In the genomic region with DNA sequence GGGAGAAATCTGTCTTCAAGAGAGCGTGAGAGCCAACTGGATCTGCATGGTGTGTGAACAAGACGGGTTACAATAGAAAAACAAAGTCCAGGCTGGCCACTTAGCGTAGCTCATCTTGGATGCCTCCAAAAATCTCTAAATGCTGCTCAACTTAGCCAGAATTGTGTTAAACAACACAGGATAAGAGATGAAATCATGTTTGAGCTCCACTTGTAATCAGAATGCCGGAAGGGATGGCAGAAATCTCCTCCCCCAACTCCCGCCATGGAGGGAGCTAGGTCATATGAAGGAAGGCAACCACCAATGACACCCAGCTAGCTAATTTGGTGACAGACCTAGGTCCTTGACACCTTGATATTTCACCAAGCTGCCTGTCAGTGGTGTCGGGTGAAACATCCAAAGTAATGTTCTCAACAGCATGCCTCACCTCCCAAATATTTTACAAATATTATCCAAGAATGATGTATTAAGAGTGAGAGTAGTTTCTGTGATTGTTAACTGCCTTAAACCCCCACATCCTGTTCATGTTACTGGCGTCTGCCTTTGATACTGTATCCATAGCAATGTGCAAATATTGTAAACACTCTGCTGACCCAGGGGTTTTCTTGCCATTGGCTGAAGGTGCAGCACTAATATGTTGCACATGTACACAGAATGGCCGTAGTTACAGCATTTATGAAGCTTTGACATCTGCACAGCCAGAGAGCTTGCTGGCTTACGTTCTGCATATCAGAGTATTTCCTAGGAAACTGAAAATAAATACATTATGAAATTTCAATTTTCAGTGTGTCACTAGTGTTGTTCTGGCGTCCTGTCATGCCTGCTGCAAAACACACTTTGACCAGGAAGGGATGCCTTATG, we compare ENCODE assay signal across 7 cellular contexts. TPM values are rescaled to one million over a fixed set of nuclear protein-coding genes. Genes with fewer than 3 reads are reported as not detected.
DNase-seq lines count a peak whose midpoint lies in the region; ATAC-seq and TF ChIP-seq lines count a peak whose summit lies in the region.

No MANE protein-coding gene starts in this region.

- peak; percentile 82 for ATAC-seq in GM19035 (IDR thresholded peaks at IDR 0.05; ENCODE audit: unreplicated experiment)
- ATAC-seq in HG03439 (IDR thresholded peaks at IDR 0.05; ENCODE audit: unreplicated experiment) = peak; percentile 82
- ATAC-seq in effector memory CD8-positive, alpha-beta T cell (replicated peaks) = peak; percentile 68

- H3K36me3 Mint-ChIP-seq in effector memory CD8-positive, alpha-beta T cell (ENCODE audit: insufficient read depth) = no peaks in the 10 kb centered on the region

- H3K4me3 ChIP-seq in retinal pigment epithelial cell (ENCODE audit: low read length) = no peak overlapping the region

- H3K9me3 Mint-ChIP-seq in effector memory CD8-positive, alpha-beta T cell = peaks cover 0 to 8% of the 10 kb centered on the region in 2 donors

- no peak overlapping the region for H3K4me3 Mint-ChIP-seq in effector memory CD8-positive, alpha-beta T cell

- no peak for TF ChIP-seq CTCF in retinal pigment epithelial cell (conservative IDR thresholded peaks at IDR 0.05; ENCODE audit: low read depth, low read length)

- H3K4me1 Mint-ChIP-seq in effector memory CD8-positive, alpha-beta T cell (ENCODE audit: low read depth in 2 of 2) = no peaks in the 10 kb centered on the region

- H3K27me3 Mint-ChIP-seq in effector memory CD8-positive, alpha-beta T cell = no peaks in the 10 kb centered on the region

- peak overlapping the region in 1 of 2 donors; percentile 54 for H3K27ac Mint-ChIP-seq in effector memory CD8-positive, alpha-beta T cell

- no peak for DNase-seq in effector memory CD8-positive, alpha-beta T cell
- DNase-seq in retinal pigment epithelial cell (ENCODE audit: low read depth) (peak; percentile 80), HK-2 (ENCODE audit: unreplicated experiment) (no peak), NCI-H1417 treated with DMSO at 0.1 percent for 48 hours (lab: John Stamatoyannopoulos, UW) (no peak), ureter (ENCODE audit: low spot score) (no peak)

RNA-seq across cellular contexts. Expression of a gene that starts 25.8 kb away (rescaled TPM):
- total RNA-seq in ureter = 38.0 TPM

RNA-seq across cellular contexts. Expression of a gene that starts 28.2 kb away (rescaled TPM):
- total RNA-seq in ureter = 44.2 TPM
